18 cellular contexts compared by ENCODE assay signal in genomic region chr7:108193593-108194498, GRCh38.
DNase-seq lines count a peak whose midpoint lies in the region; ATAC-seq and TF ChIP-seq lines count a peak whose summit lies in the region.
"Had no signal": no experiment of that assay in that cellular context is flagged by ENCODE, and none has a peak within 500 bp of the region (broad histone marks: within the 10 kb centered on the region; RNA-seq: fewer than 3 reads in every experiment).

No MANE protein-coding gene starts in this region.

- no peak overlapping the region for H3K4me3 ChIP-seq in epithelial cell of proximal tubule (ENCODE audit: low read depth, low read length)
- H3K4me3 ChIP-seq: HAP-1, psoas muscle, suprapubic skin had no signal

- DNase-seq in DMS79 treated with DMSO at 0.1 percent for 48 hours (lab: John Stamatoyannopoulos, UW) (peak; percentile 71), NCI-H187 (lab: John Stamatoyannopoulos, UW) (peak; percentile 33 to 35), NCI-H69 (lab: John Stamatoyannopoulos, UW) (peak; percentile 93), epithelial cell of proximal tubule (ENCODE audit: low read depth) (peak; percentile 27), LoVo (ENCODE audit: low spot score) (no peak), inferior parietal cortex (ENCODE audit: extremely low spot score) (no peak), NCI-H226 (no peak)
- DNase-seq: activated naive CD4-positive, alpha-beta T cell treated with anti-CD3 and anti-CD28 coated beads, Interleukin-2, amount 10 ng/mL, durations not matched to agents 7 days and 5 days; AML-193; endodermal cell; hippocampal formation; mesenchymal stem cell; psoas muscle; stimulated activated CD4-positive, alpha-beta T cell treated with anti-CD3 and anti-CD28 coated beads, Interleukin-12 subunit alpha, Interleukin-12 subunit beta, amount 100 ng/mL, for 4 hours had no signal

- TF ChIP-seq CTCF in epithelial cell of proximal tubule (conservative IDR thresholded peaks at IDR 0.05; ENCODE audit: low read depth, low read length): no peak

- ATAC-seq in GM19463 (IDR thresholded peaks at IDR 0.05; ENCODE audit: unreplicated experiment): no peak
- ATAC-seq: psoas muscle, Right ventricle myocardium inferior had no signal

Comparison
In these comparisons a context has a peak if more than half of its experiments do, and no peak if none do; other contexts are left out.
1. DNase-seq: peak in DMS79 treated with DMSO at 0.1 percent for 48 hours (single experiment), NCI-H187 (2 of 2), NCI-H69 (single experiment) and epithelial cell of proximal tubule (single experiment); none in LoVo (single experiment), inferior parietal cortex (single experiment) and NCI-H226 (single experiment).